ENCODE assay signal across 1 cellular context in genomic region chr14:39045889-39046288, GRCh38.
TF ChIP-seq lines count a peak whose summit lies in the region.

No MANE protein-coding gene starts in this region.

TF ChIP-seq in GM12878, 131 proteins besides CTCF, POLR2A, EP300 and RAD21 (continued from another document):
- TF ChIP-seq, protein P1, sequence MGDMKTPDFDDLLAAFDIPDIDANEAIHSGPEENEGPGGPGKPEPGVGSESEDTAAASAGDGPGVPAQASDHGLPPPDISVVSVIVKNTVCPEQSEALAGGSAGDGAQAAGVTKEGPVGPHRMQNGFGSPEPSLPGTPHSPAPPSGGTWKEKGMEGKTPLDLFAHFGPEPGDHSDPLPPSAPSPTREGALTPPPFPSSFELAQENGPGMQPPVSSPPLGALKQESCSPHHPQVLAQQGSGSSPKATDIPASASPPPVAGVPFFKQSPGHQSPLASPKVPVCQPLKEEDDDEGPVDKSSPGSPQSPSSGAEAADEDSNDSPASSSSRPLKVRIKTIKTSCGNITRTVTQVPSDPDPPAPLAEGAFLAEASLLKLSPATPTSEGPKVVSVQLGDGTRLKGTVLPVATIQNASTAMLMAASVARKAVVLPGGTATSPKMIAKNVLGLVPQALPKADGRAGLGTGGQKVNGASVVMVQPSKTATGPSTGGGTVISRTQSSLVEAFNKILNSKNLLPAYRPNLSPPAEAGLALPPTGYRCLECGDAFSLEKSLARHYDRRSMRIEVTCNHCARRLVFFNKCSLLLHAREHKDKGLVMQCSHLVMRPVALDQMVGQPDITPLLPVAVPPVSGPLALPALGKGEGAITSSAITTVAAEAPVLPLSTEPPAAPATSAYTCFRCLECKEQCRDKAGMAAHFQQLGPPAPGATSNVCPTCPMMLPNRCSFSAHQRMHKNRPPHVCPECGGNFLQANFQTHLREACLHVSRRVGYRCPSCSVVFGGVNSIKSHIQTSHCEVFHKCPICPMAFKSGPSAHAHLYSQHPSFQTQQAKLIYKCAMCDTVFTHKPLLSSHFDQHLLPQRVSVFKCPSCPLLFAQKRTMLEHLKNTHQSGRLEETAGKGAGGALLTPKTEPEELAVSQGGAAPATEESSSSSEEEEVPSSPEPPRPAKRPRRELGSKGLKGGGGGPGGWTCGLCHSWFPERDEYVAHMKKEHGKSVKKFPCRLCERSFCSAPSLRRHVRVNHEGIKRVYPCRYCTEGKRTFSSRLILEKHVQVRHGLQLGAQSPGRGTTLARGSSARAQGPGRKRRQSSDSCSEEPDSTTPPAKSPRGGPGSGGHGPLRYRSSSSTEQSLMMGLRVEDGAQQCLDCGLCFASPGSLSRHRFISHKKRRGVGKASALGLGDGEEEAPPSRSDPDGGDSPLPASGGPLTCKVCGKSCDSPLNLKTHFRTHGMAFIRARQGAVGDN (IDR thresholded peaks at IDR 0.05), result peak; percentile 63
- peak in 1 of 2 experiments; percentile 35; a peak in 2 of 4 replicates for TF ChIP-seq IKZF2 (IDR thresholded peaks at IDR 0.05)
- TF ChIP-seq HDGF (IDR thresholded peaks at IDR 0.05), result peak; percentile 25; the same call in 1 of the 2 replicates
